Comparison of ENCODE assay signal across 20 cellular contexts in genomic region chr12:107525719-107526554, GRCh38.
"Had no signal": no experiment of that assay in that cellular context is flagged by ENCODE, and none has a peak within 500 bp of the region (broad histone marks: within the 10 kb centered on the region; RNA-seq: fewer than 3 reads in every experiment).

No MANE protein-coding gene starts in this region.

- H3K36me3 ChIP-seq: lower lobe of right lung, stomach, suprapubic skin, transverse colon, vagina had no signal

- H3K4me1 Mint-ChIP-seq: brain had no signal

- ATAC-seq: activated T-cell treated with anti-CD3 and anti-CD28 coated beads, Interleukin-2, amount 50 U/mL, for 72 hours; foreskin keratinocyte; left colon; lower lobe of right lung had no signal

- H3K9me3 ChIP-seq: lower lobe of right lung, suprapubic skin, transverse colon, vagina had no signal

- H3K27ac ChIP-seq: foreskin keratinocyte, lower lobe of right lung, stomach, suprapubic skin, transverse colon, vagina had no signal

- DNase-seq: activated CD4-positive, alpha-beta T cell treated with anti-CD3 and anti-CD28 coated beads for 1 hour; activated effector memory CD4-positive, alpha-beta T cell treated with Interleukin-2 at 50 U/mL for 16 hours; activated naive CD4-positive, alpha-beta T cell treated with anti-CD3 and anti-CD28 coated beads for 36 hours; activated T-cell treated with anti-CD3 and anti-CD28 coated beads, Interleukin-2, amount 50 U/mL, for 72 hours; aorta; effector CD4-positive, alpha-beta T cell; erythroblast; foreskin keratinocyte; left colon; lower lobe of right lung; mesendoderm; naive B cell; retina; stimulated activated CD4-positive, alpha-beta T cell treated with anti-CD3 and anti-CD28 coated beads, Interleukin-12 subunit alpha, Interleukin-12 subunit beta, amount 100 ng/mL, for 4 hours; stomach; T-helper 9 cell; transverse colon had no signal

- H3K27ac Mint-ChIP-seq: activated naive CD4-positive, alpha-beta T cell treated with anti-CD3 and anti-CD28 coated beads for 36 hours; activated T-cell treated with anti-CD3 and anti-CD28 coated beads, Interleukin-2, amount 50 U/mL, for 72 hours; brain had no signal

- H3K4me1 ChIP-seq: foreskin keratinocyte, lower lobe of right lung, stomach, suprapubic skin, transverse colon, vagina had no signal

- H3K27me3 ChIP-seq: foreskin keratinocyte, stomach, suprapubic skin, transverse colon, vagina had no signal

- H3K4me3 Mint-ChIP-seq: activated naive CD4-positive, alpha-beta T cell treated with anti-CD3 and anti-CD28 coated beads for 36 hours; activated T-cell treated with anti-CD3 and anti-CD28 coated beads, Interleukin-2, amount 50 U/mL, for 72 hours; brain had no signal

- H3K4me3 ChIP-seq: lower lobe of right lung, stomach, suprapubic skin, transverse colon, vagina had no signal
